Comparison of ENCODE assay signal across 31 cellular contexts in the genomic region with DNA sequence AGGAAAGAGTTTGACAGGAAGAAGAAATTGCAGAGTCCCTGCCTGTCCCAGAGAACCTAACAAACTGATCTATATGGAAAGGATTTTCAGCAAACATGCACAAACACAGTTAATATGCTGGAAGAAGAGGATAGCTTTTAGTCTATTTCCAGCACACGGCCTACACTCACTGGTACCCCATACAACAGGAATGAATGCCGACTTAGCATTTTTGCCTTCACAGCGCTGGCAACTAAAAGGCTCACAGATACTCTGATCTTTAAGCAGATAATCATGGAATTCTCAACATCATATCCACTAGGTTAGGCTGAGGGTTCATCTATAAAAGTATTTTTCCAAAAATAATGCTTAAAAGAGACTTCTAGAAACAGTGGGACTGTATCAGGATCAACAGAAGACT.
"Had no signal": no experiment of that assay in that cellular context is flagged by ENCODE, and none has a peak within 500 bp of the region (broad histone marks: within the 10 kb centered on the region; RNA-seq: fewer than 3 reads in every experiment).

No MANE protein-coding gene starts in this region.

- H3K27me3 ChIP-seq: neural progenitor cell, ovary, spleen, suprapubic skin, testis, tibial artery, upper lobe of right lung, vagina had no signal

- H3K4me2 ChIP-seq: neural progenitor cell, smooth muscle cell had no signal

- ATAC-seq: natural killer cell; right cardiac atrium; sciatic nerve; stimulated activated memory B cell treated with anti-CD40 and anti-IgM and Interleukin-4, amounts not matched to agents 10 μg/mL and 1 μg/mL and 100 μg/mL, for 72 hours; stimulated activated naive CD8-positive, alpha-beta T cell treated with anti-CD3 and anti-CD28 coated beads, Interleukin-15, amount 100 ng/mL, for 72 hours; stimulated activated naive CD8-positive, alpha-beta T cell treated with anti-CD3 and anti-CD28 coated beads, Interleukin-15, Interleukin-2, amounts not matched to agents 100 U/mL and 50 U/mL, for 24 hours; upper lobe of right lung had no signal

- FAIRE-seq: urothelium cell line had no signal

- DNase-seq: natural killer cell; occipital lobe; ovary; psoas muscle; right cardiac atrium; spleen; stimulated activated CD4-positive, alpha-beta T cell treated with anti-CD3 and anti-CD28 coated beads, Interleukin-12 subunit alpha, Interleukin-12 subunit beta, amount 100 ng/mL, for 4 hours; stimulated activated CD4-positive, alpha-beta T cell treated with anti-CD3 and anti-CD28 coated beads, Interleukin-1b, Interleukin-23, amount 100 ng/mL, for 48 hours; stimulated activated CD4-positive, alpha-beta T cell treated with anti-CD3 and anti-CD28 coated beads, Interleukin-4, amount 100 ng/mL, for 1 hour; stimulated activated CD4-positive, alpha-beta T cell treated with anti-CD3 and anti-CD28 coated beads, Interleukin-4, amount 100 ng/mL, for 4 hours; stimulated activated CD8-positive, alpha-beta memory T cell treated with anti-CD3 and anti-CD28 coated beads, Interleukin-4, amount 100 ng/mL, for 48 hours; stimulated activated naive CD4-positive, alpha-beta T cell; stimulated activated naive CD8-positive, alpha-beta T cell treated with anti-CD3 and anti-CD28 coated beads, Interleukin-15, amount 100 ng/mL, for 72 hours; stimulated activated naive CD8-positive, alpha-beta T cell treated with anti-CD3 and anti-CD28 coated beads, Interleukin-15, Interleukin-2, amounts not matched to agents 100 U/mL and 50 U/mL, for 24 hours; substantia nigra; testis; tibial artery; transverse colon; upper lobe of right lung had no signal

- H3K27ac Mint-ChIP-seq: nephron; neural progenitor cell; progenitor cell of endocrine pancreas; stimulated activated memory B cell treated with anti-CD40 and anti-IgM and Interleukin-4, amounts not matched to agents 10 μg/mL and 1 μg/mL and 100 μg/mL, for 72 hours; stimulated activated naive CD8-positive, alpha-beta T cell treated with anti-CD3 and anti-CD28 coated beads, Interleukin-15, amount 100 ng/mL, for 72 hours; type B pancreatic cell had no signal

- H3K9ac ChIP-seq: neural progenitor cell, parathyroid adenoma had no signal

- H3K27ac ChIP-seq: neural progenitor cell, ovary, parathyroid adenoma, psoas muscle, skin epidermis, spleen, suprapubic skin, testis, tibial artery, transverse colon, upper lobe of right lung, vagina had no signal

- H3K9me3 Mint-ChIP-seq: natural killer cell, type B pancreatic cell had no signal

- H3K4me1 Mint-ChIP-seq: nephron, neural progenitor cell had no signal

- H3K36me3 ChIP-seq: neural progenitor cell, ovary, suprapubic skin, transverse colon, upper lobe of right lung, vagina had no signal

- H3K27me3 Mint-ChIP-seq: progenitor cell of endocrine pancreas; stimulated activated memory B cell treated with anti-CD40 and anti-IgM and Interleukin-4, amounts not matched to agents 10 μg/mL and 1 μg/mL and 100 μg/mL, for 72 hours; stimulated activated naive CD8-positive, alpha-beta T cell treated with anti-CD3 and anti-CD28 coated beads, Interleukin-15, amount 100 ng/mL, for 72 hours; type B pancreatic cell had no signal

- H3K4me1 ChIP-seq: neural progenitor cell, parathyroid adenoma, spleen, suprapubic skin, testis, tibial artery, transverse colon, upper lobe of right lung, vagina had no signal

- H3K4me3 Mint-ChIP-seq: natural killer cell; nephron; neural progenitor cell; stimulated activated memory B cell treated with anti-CD40 and anti-IgM and Interleukin-4, amounts not matched to agents 10 μg/mL and 1 μg/mL and 100 μg/mL, for 72 hours; stimulated activated naive CD8-positive, alpha-beta T cell treated with anti-CD3 and anti-CD28 coated beads, Interleukin-15, amount 100 ng/mL, for 72 hours; type B pancreatic cell had no signal

- H3K79me2 ChIP-seq: parathyroid adenoma had no signal

- H3K4me3 ChIP-seq: neural progenitor cell, ovary, psoas muscle, skin epidermis, smooth muscle cell, spleen, suprapubic skin, testis, tibial artery, transverse colon, upper lobe of right lung, vagina had no signal

- H3K9me3 ChIP-seq: ovary, psoas muscle, spleen, suprapubic skin, testis, tibial artery, transverse colon, upper lobe of right lung, vagina had no signal

- H2AFZ ChIP-seq: neural progenitor cell, parathyroid adenoma had no signal
